ENCODE assay signal across 8 cellular contexts in genomic region chr10:103278862-103279298, GRCh38. TPM values are rescaled to one million over a fixed set of nuclear protein-coding genes. Genes with fewer than 3 reads are reported as not detected.
A peak's percentile ranks its signal among the peaks of the same experiment; 100 is the strongest.
DNase-seq lines count a peak whose midpoint lies in the region; ATAC-seq and TF ChIP-seq lines count a peak whose summit lies in the region.

No MANE protein-coding gene starts in this region.

- no peak for TF ChIP-seq POLR2A in NB4 (IDR thresholded peaks at IDR 0.05; ENCODE audit: extremely low read depth, insufficient read length)

- H3K4me3 ChIP-seq in NB4 (ENCODE audit: low read depth, low read length): no peak overlapping the region

- peak overlapping the region; percentile 79 for H3K27ac Mint-ChIP-seq in activated T-helper 1 cell treated with anti-CD3 and anti-CD28 coated beads, Interleukin-12 subunit alpha, Interleukin-12 subunit beta, Interleukin-2, Interleukin-4 antibody, amounts not matched to agents 30 ng/mL and 10 ng/mL and 1 ng/mL, durations not matched to agents 14 hours and 24 hours and 36 hours

- H3K36me3 Mint-ChIP-seq in activated T-helper 1 cell treated with anti-CD3 and anti-CD28 coated beads, Interleukin-12 subunit alpha, Interleukin-12 subunit beta, Interleukin-2, Interleukin-4 antibody, amounts not matched to agents 30 ng/mL and 10 ng/mL and 1 ng/mL, durations not matched to agents 14 hours and 24 hours and 36 hours (ENCODE audit: low read depth): peaks cover 4% of the 10 kb centered on the region

- H3K9me3 Mint-ChIP-seq in activated T-helper 1 cell treated with anti-CD3 and anti-CD28 coated beads, Interleukin-12 subunit alpha, Interleukin-12 subunit beta, Interleukin-2, Interleukin-4 antibody, amounts not matched to agents 30 ng/mL and 10 ng/mL and 1 ng/mL, durations not matched to agents 14 hours and 24 hours and 36 hours: peaks cover 5% of the 10 kb centered on the region

- DNase-seq in EL (peak; percentile 28), NB4 (ENCODE audit: low read depth) (peak; percentile 65), left ventricle myocardium superior (peak; percentile 67), NCI-H510A treated with DMSO at 0.1 percent for 48 hours (lab: John Stamatoyannopoulos, UW) (no peak), Ammon's horn (ENCODE audit: low spot score) (no peak)
- DNase-seq in activated T-helper 1 cell treated with anti-CD3 and anti-CD28 coated beads, Interleukin-12 subunit alpha, Interleukin-12 subunit beta, Interleukin-2, Interleukin-4 antibody, amounts not matched to agents 30 ng/mL and 10 ng/mL and 1 ng/mL, durations not matched to agents 14 hours and 24 hours and 36 hours (ENCODE audit: low spot score): peak; percentile 28
- peak; percentile 51 to 52 for DNase-seq in stimulated activated CD4-positive, alpha-beta T cell treated with anti-CD3 and anti-CD28 coated beads, Interleukin-2, amount 100 ng/mL, for 48 hours

- intact Hi-C loops in activated T-helper 1 cell treated with anti-CD3 and anti-CD28 coated beads, Interleukin-12 subunit alpha, Interleukin-12 subunit beta, Interleukin-2, Interleukin-4 antibody, amounts not matched to agents 30 ng/mL and 10 ng/mL and 1 ng/mL, durations not matched to agents 14 hours and 24 hours and 36 hours (cut with micrococcal nuclease): no loop called here
- intact Hi-C loops in left ventricle myocardium superior (cut with micrococcal nuclease): no loop called here

- H3K27me3 Mint-ChIP-seq in activated T-helper 1 cell treated with anti-CD3 and anti-CD28 coated beads, Interleukin-12 subunit alpha, Interleukin-12 subunit beta, Interleukin-2, Interleukin-4 antibody, amounts not matched to agents 30 ng/mL and 10 ng/mL and 1 ng/mL, durations not matched to agents 14 hours and 24 hours and 36 hours (ENCODE audit: insufficient read depth): peaks cover 52% of the 10 kb centered on the region

- TF ChIP-seq CTCF in NB4 (IDR thresholded peaks at IDR 0.05; ENCODE audit: low read depth, low read length): no peak

- H3K4me3 Mint-ChIP-seq in activated T-helper 1 cell treated with anti-CD3 and anti-CD28 coated beads, Interleukin-12 subunit alpha, Interleukin-12 subunit beta, Interleukin-2, Interleukin-4 antibody, amounts not matched to agents 30 ng/mL and 10 ng/mL and 1 ng/mL, durations not matched to agents 14 hours and 24 hours and 36 hours: peak overlapping the region; percentile 68

- H3K4me1 Mint-ChIP-seq in activated T-helper 1 cell treated with anti-CD3 and anti-CD28 coated beads, Interleukin-12 subunit alpha, Interleukin-12 subunit beta, Interleukin-2, Interleukin-4 antibody, amounts not matched to agents 30 ng/mL and 10 ng/mL and 1 ng/mL, durations not matched to agents 14 hours and 24 hours and 36 hours (ENCODE audit: low read depth): peaks cover 8% of the 10 kb centered on the region

- ATAC-seq in left ventricle myocardium superior: no peak
- ATAC-seq in HG03045 (IDR thresholded peaks at IDR 0.05; ENCODE audit: unreplicated experiment): no peak

RNA-seq across cellular contexts. Expression of gene INA, which starts 1.9 kb away (rescaled TPM):
- total RNA-seq in activated T-helper 1 cell treated with anti-CD3 and anti-CD28 coated beads, Interleukin-12 subunit alpha, Interleukin-12 subunit beta, Interleukin-2, Interleukin-4 antibody, amounts not matched to agents 30 ng/mL and 10 ng/mL and 1 ng/mL, durations not matched to agents 14 hours and 24 hours and 36 hours: 1.5 TPM in 2 replicates
- not detected for total RNA-seq in left ventricle myocardium superior

RNA-seq across cellular contexts. Expression of gene RPEL1, which starts 33.2 kb away (rescaled TPM):
- total RNA-seq in activated T-helper 1 cell treated with anti-CD3 and anti-CD28 coated beads, Interleukin-12 subunit alpha, Interleukin-12 subunit beta, Interleukin-2, Interleukin-4 antibody, amounts not matched to agents 30 ng/mL and 10 ng/mL and 1 ng/mL, durations not matched to agents 14 hours and 24 hours and 36 hours: not detected in 2 replicates
- not detected for total RNA-seq in left ventricle myocardium superior

Comparison
In these comparisons a context has a peak if more than half of its experiments do, and no peak if none do; other contexts are left out.
1. DNase-seq: peak in EL (single experiment), NB4 (single experiment), activated T-helper 1 cell treated with anti-CD3 and anti-CD28 coated beads, Interleukin-12 subunit alpha, Interleukin-12 subunit beta, Interleukin-2, Interleukin-4 antibody, amounts not matched to agents 30 ng/mL and 10 ng/mL and 1 ng/mL, durations not matched to agents 14 hours and 24 hours and 36 hours (single experiment), left ventricle myocardium superior (single experiment) and stimulated activated CD4-positive, alpha-beta T cell treated with anti-CD3 and anti-CD28 coated beads, Interleukin-2, amount 100 ng/mL, for 48 hours (2 of 2); none in NCI-H510A treated with DMSO at 0.1 percent for 48 hours (single experiment) and Ammon's horn (single experiment).